23 cellular contexts compared by ENCODE assay signal in genomic region chr16:60755907-60756306, GRCh38.
DNase-seq lines count a peak whose midpoint lies in the region; ATAC-seq and TF ChIP-seq lines count a peak whose summit lies in the region.
"Had no signal": no experiment of that assay in that cellular context is flagged by ENCODE, and none has a peak within 500 bp of the region (broad histone marks: within the 10 kb centered on the region; RNA-seq: fewer than 3 reads in every experiment).

No MANE protein-coding gene starts in this region.

- no peak overlapping the region for H3K4ac ChIP-seq in mesendoderm (ENCODE audit: low read depth, low read length)

- H2BK120ac ChIP-seq in mesendoderm (ENCODE audit: low read depth, low read length): no peak overlapping the region

- in situ Hi-C loops in GM13977 (cut with MboI; ENCODE audit: low pct_unique_long_range_greater_than_20kb, low sequenced_read_pairs, unreplicated experiment): no loop called here

- no peaks in the 10 kb centered on the region for H3K79me2 ChIP-seq in mesendoderm (ENCODE audit: control insufficient read depth, insufficient read depth, low read length)

- H3K23ac ChIP-seq in mesendoderm (ENCODE audit: low read length): no peak overlapping the region

- H3K9ac ChIP-seq in mesendoderm (ENCODE audit: low read length) (no peak overlapping the region), colonic mucosa (ENCODE audit: low read depth in 2 of 2, low read length in 2 of 2) (no peak overlapping the region)

- no peak for DNase-seq in GM13977 (ENCODE audit: low spot score)
- DNase-seq in M059J (ENCODE audit: low read depth): peak; percentile 10
- DNase-seq in astrocyte of the hippocampus (ENCODE audit: low read depth, low spot score): peak; percentile 35
- peak; percentile 7 for DNase-seq in mesendoderm
- DNase-seq in NCI-H1694 (lab: John Stamatoyannopoulos, UW): no peak
- DNase-seq in colonic mucosa: no peak
- DNase-seq: activated CD4-positive, alpha-beta T cell treated with anti-CD3 and anti-CD28 coated beads for 4 hours; activated CD8-positive, alpha-beta memory T cell treated with anti-CD3 and anti-CD28 coated beads, Interleukin-2, amount 10 ng/mL, durations not matched to agents 7 days and 5 days; BE2C; Caco-2; dorsolateral prefrontal cortex; MG63; NCI-H1694 treated with DMSO at 0.1 percent for 48 hours; NCI-H2227 treated with DMSO at 0.1 percent for 48 hours; ovary; stimulated activated CD4-positive, alpha-beta T cell treated with anti-CD3 and anti-CD28 coated beads, Interleukin-2, amount 100 ng/mL, for 24 hours; stimulated activated naive CD4-positive, alpha-beta T cell treated with Interleukin-2 at 50 U/mL for 16 hours; T-cell; tibial artery had no signal

- no peaks in the 10 kb centered on the region for H3K36me3 ChIP-seq in mesendoderm (ENCODE audit: control insufficient read depth, insufficient read depth, low read length)
- no peaks in the 10 kb centered on the region for H3K36me3 ChIP-seq in colonic mucosa
- H3K36me3 ChIP-seq: BE2C, cardiac muscle cell, MG63, ovary, tibial artery had no signal

- no peak for ATAC-seq in HG02763 (IDR thresholded peaks at IDR 0.05; ENCODE audit: unreplicated experiment)
- ATAC-seq: activated CD8-positive, alpha-beta memory T cell treated with anti-CD3 and anti-CD28 coated beads, Interleukin-2, amount 10 ng/mL, durations not matched to agents 7 days and 5 days; T-cell had no signal

- no peaks in the 10 kb centered on the region for H3K27me3 ChIP-seq in mesendoderm (ENCODE audit: insufficient read depth, low read length, poor library complexity)
- H3K27me3 ChIP-seq in colonic mucosa: no peaks in the 10 kb centered on the region
- H3K27me3 ChIP-seq: BE2C, cardiac muscle cell, dorsolateral prefrontal cortex, MG63, ovary, tibial artery had no signal

- H3K9me3 ChIP-seq in colonic mucosa: no peaks in the 10 kb centered on the region
- H3K9me3 ChIP-seq: BE2C, Caco-2, MG63, ovary, tibial artery had no signal

- H2AK5ac ChIP-seq in mesendoderm (ENCODE audit: low read length): no peak overlapping the region

- intact Hi-C loops in colonic mucosa (cut with DNase I): no loop called here

- no peak overlapping the region for H3K56ac ChIP-seq in mesendoderm (ENCODE audit: low read length)

- no peak overlapping the region for H3K4me3 ChIP-seq in mesendoderm (ENCODE audit: low read length)
- H3K4me3 ChIP-seq in colonic mucosa: no peak overlapping the region
- H3K4me3 ChIP-seq: cardiac muscle cell, dorsolateral prefrontal cortex, lung, MG63, ovary, tibial artery had no signal

- no peak overlapping the region for H2BK15ac ChIP-seq in mesendoderm (replicated peaks; ENCODE audit: low read depth)

- H3K4me1 ChIP-seq in mesendoderm (ENCODE audit: control insufficient read depth, low read depth, low read length) (no peaks in the 10 kb centered on the region), colonic mucosa (no peaks in the 10 kb centered on the region)
- H3K4me1 ChIP-seq: BE2C, Caco-2, tibial artery had no signal

- peak; percentile 33 for TF ChIP-seq CTCF in GM13977 (IDR thresholded peaks at IDR 0.05; ENCODE audit: extremely low read depth, insufficient read depth, missing control alignments)
- no peak for TF ChIP-seq CTCF in colonic mucosa (IDR thresholded peaks at IDR 0.05)

- no peak overlapping the region for H4K8ac ChIP-seq in mesendoderm (ENCODE audit: low read depth, low read length)

- no peak overlapping the region for H3K4me2 ChIP-seq in mesendoderm (ENCODE audit: low read length)

- H4K5ac ChIP-seq in mesendoderm (ENCODE audit: low read length): no peak overlapping the region

- no peaks in the 10 kb centered on the region for H3K79me1 ChIP-seq in mesendoderm (ENCODE audit: low read length)

- no peak overlapping the region for H3K18ac ChIP-seq in mesendoderm (ENCODE audit: low read length)

- no peak overlapping the region for H2BK5ac ChIP-seq in mesendoderm (ENCODE audit: low read length)

- H3K27ac ChIP-seq in mesendoderm (ENCODE audit: low read depth, low read length) (no peak overlapping the region), colonic mucosa (no peak overlapping the region)
- H3K27ac ChIP-seq: cardiac muscle cell, dorsolateral prefrontal cortex, ovary, RWPE1, tibial artery had no signal

Comparison
In these comparisons a context has a peak if more than half of its experiments do, and no peak if none do; other contexts are left out.
1. DNase-seq: peak in M059J (single experiment), astrocyte of the hippocampus (single experiment) and mesendoderm (single experiment); none in GM13977 (single experiment), NCI-H1694 (single experiment) and colonic mucosa (single experiment).